In genomic region chr3:138054057-138054456, GRCh38 we compare ENCODE assay signal across 11 cellular contexts. TPM values are rescaled to one million over a fixed set of nuclear protein-coding genes. Genes with fewer than 3 reads are reported as not detected.
"Had no signal": no experiment of that assay in that cellular context is flagged by ENCODE, and none has a peak within 500 bp of the region (broad histone marks: within the 10 kb centered on the region; RNA-seq: fewer than 3 reads in every experiment).

No MANE protein-coding gene starts in this region.

- H3K9ac ChIP-seq: KMS-11 had no signal

- H3K4me3 ChIP-seq: GM23338, HAP-1 had no signal

- ATAC-seq: GM23338, HCT116 had no signal

- H3K27ac ChIP-seq: HL-60, KMS-11 had no signal

- H2AFZ ChIP-seq: GM23338 had no signal

- H3K4me2 ChIP-seq: GM23338, KMS-11 had no signal

- DNase-seq: H7, HFFc6, Karpas-422, KBM-7 had no signal

- H3K9me3 ChIP-seq: HAP-1 had no signal

RNA-seq across cellular contexts. Expression of gene CLDN18, which starts 44.1 kb away (rescaled TPM):
- total RNA-seq: GM23338, H4, HFFc6, HT1080 had no signal
